19 cellular contexts compared by ENCODE assay signal in genomic region chr21:35559128-35559831, GRCh38.
DNase-seq lines count a peak whose midpoint lies in the region; FAIRE-seq and TF ChIP-seq lines count a peak whose summit lies in the region.
"Had no signal": no experiment of that assay in that cellular context is flagged by ENCODE, and none has a peak within 500 bp of the region (broad histone marks: within the 10 kb centered on the region; RNA-seq: fewer than 3 reads in every experiment).

No MANE protein-coding gene starts in this region.

- H3K4me1 Mint-ChIP-seq in MCF 10A (ENCODE audit: insufficient read depth, unreplicated experiment) = peaks cover 5% of the 10 kb centered on the region
- H3K4me1 Mint-ChIP-seq: activated CD8-positive, alpha-beta memory T cell treated with anti-CD3 and anti-CD28 coated beads, Interleukin-2, amount 10 ng/mL, durations not matched to agents 7 days and 5 days had no signal

- H3K9me3 ChIP-seq in breast epithelium = no peaks in the 10 kb centered on the region
- H3K9me3 ChIP-seq: colonic mucosa, esophagus muscularis mucosa, neutrophil, thyroid gland had no signal

- H3K36me3 Mint-ChIP-seq in MCF 10A (ENCODE audit: insufficient read depth, unreplicated experiment) = no peaks in the 10 kb centered on the region
- H3K36me3 Mint-ChIP-seq: activated CD8-positive, alpha-beta memory T cell treated with anti-CD3 and anti-CD28 coated beads, Interleukin-2, amount 10 ng/mL, durations not matched to agents 7 days and 5 days had no signal

- no peaks in the 10 kb centered on the region for H3K9me3 Mint-ChIP-seq in MCF 10A (ENCODE audit: unreplicated experiment)

- POLR2A ChIA-PET in MCF 10A (lab: Yijun Ruan, JAX) = interaction anchor here (1.0 kb wide), 1 partner anchor 293 kb away, joined by 3 read pairs; no protein-coding TSS in a partner anchor

- peak; percentile 66 for DNase-seq in MCF 10A (ENCODE audit: unreplicated experiment)
- no peak for DNase-seq in breast epithelium (ENCODE audit: low spot score in 2 of 2)
- peak; percentile 92 for DNase-seq in amniotic epithelial cell (ENCODE audit: low read depth)
- peak; percentile 91 for DNase-seq in foreskin fibroblast
- peak; percentile 45 for DNase-seq in urothelium cell line (ENCODE audit: low spot score)
- DNase-seq in amygdala (lab: John Stamatoyannopoulos, UW) = no peak
- DNase-seq in RKO (ENCODE audit: low spot score) = no peak
- no peak for DNase-seq in ecto neural progenitor cell (ENCODE audit: low spot score)
- DNase-seq: 8988T; activated CD8-positive, alpha-beta memory T cell treated with anti-CD3 and anti-CD28 coated beads, Interleukin-2, amount 10 ng/mL, durations not matched to agents 7 days and 5 days; activated naive CD4-positive, alpha-beta T cell treated with Interleukin-2 at 50 U/mL for 16 hours; colonic mucosa; KBM-7; mesendoderm; NCI-H2081 treated with DMSO at 0.1 percent for 48 hours; thyroid gland had no signal

- no peaks in the 10 kb centered on the region for H3K27me3 ChIP-seq in breast epithelium
- H3K27me3 ChIP-seq: colonic mucosa, esophagus muscularis mucosa, neutrophil, thyroid gland had no signal

- H3K27ac Mint-ChIP-seq in MCF 10A (ENCODE audit: low read depth, unreplicated experiment) = no peak overlapping the region
- H3K27ac Mint-ChIP-seq: activated CD8-positive, alpha-beta memory T cell treated with anti-CD3 and anti-CD28 coated beads, Interleukin-2, amount 10 ng/mL, durations not matched to agents 7 days and 5 days had no signal

- no peaks in the 10 kb centered on the region for H3K4me1 ChIP-seq in breast epithelium
- H3K4me1 ChIP-seq: colonic mucosa, thyroid gland had no signal

- CTCF ChIA-PET in MCF 10A (lab: Yijun Ruan, JAX) = no interaction called here

- intact Hi-C loops in MCF 10A (cut with micrococcal nuclease) (no loop called here), breast epithelium (cut with DNase I; ENCODE audit: low total_unique reads) (no loop called here)

- H3K4me3 ChIP-seq in breast epithelium (no peak overlapping the region), foreskin fibroblast (ENCODE audit: low read depth in 1 of 2, low read length in 2 of 2) (no peak overlapping the region)
- H3K4me3 ChIP-seq: colonic mucosa, esophagus muscularis mucosa, thyroid gland had no signal

- no peak for TF ChIP-seq POLR2A in breast epithelium (IDR thresholded peaks at IDR 0.05)

- H3K36me3 ChIP-seq in breast epithelium = no peaks in the 10 kb centered on the region
- H3K36me3 ChIP-seq: colonic mucosa, esophagus muscularis mucosa, neutrophil, thyroid gland had no signal

- TF ChIP-seq CTCF in MCF 10A (IDR thresholded peaks at IDR 0.05; ENCODE audit: unreplicated experiment) (no peak), breast epithelium (IDR thresholded peaks at IDR 0.05) (no peak), foreskin fibroblast (IDR thresholded peaks at IDR 0.05; ENCODE audit: low read depth, low read length) (no peak)

- no peak overlapping the region for H3K4me3 Mint-ChIP-seq in MCF 10A (ENCODE audit: unreplicated experiment)
- H3K4me3 Mint-ChIP-seq: activated CD8-positive, alpha-beta memory T cell treated with anti-CD3 and anti-CD28 coated beads, Interleukin-2, amount 10 ng/mL, durations not matched to agents 7 days and 5 days had no signal

- BruUV-seq in MCF 10A (replicated peaks; lab: Mats Ljungman, UMichigan) = no TSS peak

- no peak overlapping the region for H3K27ac ChIP-seq in breast epithelium
- H3K27ac ChIP-seq: colonic mucosa, esophagus muscularis mucosa, neutrophil, thyroid gland, VCaP had no signal

- peaks cover 23% of the 10 kb centered on the region for H3K27me3 Mint-ChIP-seq in MCF 10A (ENCODE audit: insufficient read depth, unreplicated experiment)

- no peak for FAIRE-seq in urothelium cell line (lab: Jason Lieb, UNC)

Comparison
In these comparisons a context has a peak if more than half of its experiments do, and no peak if none do; other contexts are left out.
1. DNase-seq: peak in MCF 10A (single experiment), amniotic epithelial cell (single experiment), foreskin fibroblast (2 of 2) and urothelium cell line (single experiment); none in breast epithelium (0 of 2), amygdala (0 of 56), RKO (single experiment) and ecto neural progenitor cell (single experiment).